In genomic region chr5:164119806-164120440, GRCh38 we compare ENCODE assay signal across 8 cellular contexts.
DNase-seq lines count a peak whose midpoint lies in the region; ATAC-seq and TF ChIP-seq lines count a peak whose summit lies in the region.

No MANE protein-coding gene starts in this region.

- no peak overlapping the region for H3K23ac ChIP-seq in mesendoderm (ENCODE audit: low read length)

- H3K36me3 ChIP-seq in mesendoderm (ENCODE audit: control insufficient read depth, insufficient read depth, low read length) (no peaks in the 10 kb centered on the region), psoas muscle (ENCODE audit: insufficient read depth in 1 of 2, low read depth in 1 of 2) (no peaks in the 10 kb centered on the region)

- peak; percentile 73 for ATAC-seq in GM18861 (IDR thresholded peaks at IDR 0.05; ENCODE audit: unreplicated experiment)
- ATAC-seq in HG02759 (IDR thresholded peaks at IDR 0.05; ENCODE audit: unreplicated experiment) = peak; percentile 94
- ATAC-seq in HG03469 (IDR thresholded peaks at IDR 0.05; ENCODE audit: unreplicated experiment) = no peak
- no peak for ATAC-seq in psoas muscle

- no peaks in the 10 kb centered on the region for H3K27me3 ChIP-seq in mesendoderm (ENCODE audit: insufficient read depth, low read length, poor library complexity)
- H3K27me3 ChIP-seq in psoas muscle (ENCODE audit: insufficient read depth in 3 of 3, low read length in 2 of 3) = no peaks in the 10 kb centered on the region

- H3K4me2 ChIP-seq in mesendoderm (ENCODE audit: low read length) = no peak overlapping the region

- H2BK120ac ChIP-seq in mesendoderm (ENCODE audit: low read depth, low read length) = peak overlapping the region; percentile 76

- no peak for TF ChIP-seq CTCF in psoas muscle (IDR thresholded peaks at IDR 0.05)

- no peak overlapping the region for H4K5ac ChIP-seq in mesendoderm (ENCODE audit: low read length)

- H3K4me3 ChIP-seq in mesendoderm (ENCODE audit: low read length) = no peak overlapping the region
- H3K4me3 ChIP-seq in psoas muscle = no peak overlapping the region

- H3K18ac ChIP-seq in mesendoderm (ENCODE audit: low read length) = peak overlapping the region; percentile 80

- no peaks in the 10 kb centered on the region for H3K79me1 ChIP-seq in mesendoderm (ENCODE audit: low read length)

- peak overlapping the region; percentile 63 for H2BK5ac ChIP-seq in mesendoderm (ENCODE audit: low read length)

- intact Hi-C loops in psoas muscle (cut with DNase I) = no loop called here

- no CpG with 5 or more reads among the region's 7 CpGs for WGBS in mesendoderm (ENCODE audit: extremely low coverage, insufficient coverage, low lambda C conversion rate)
- 69 to 78% (median 73%) methylated on average over 7 of the region's 7 CpGs for WGBS in psoas muscle, 3 donors

- no peak overlapping the region for H3K9ac ChIP-seq in mesendoderm (ENCODE audit: low read length)

- H3K56ac ChIP-seq in mesendoderm (ENCODE audit: low read length) = peak overlapping the region; percentile 30

- H3K79me2 ChIP-seq in mesendoderm (ENCODE audit: control insufficient read depth, insufficient read depth, low read length) = no peaks in the 10 kb centered on the region

- no peak overlapping the region for H3K27ac ChIP-seq in mesendoderm (ENCODE audit: low read depth, low read length)
- H3K27ac ChIP-seq in psoas muscle = no peak overlapping the region

- peak overlapping the region; percentile 13 for H4K8ac ChIP-seq in mesendoderm (ENCODE audit: low read depth, low read length)

- no peak overlapping the region for H2AK5ac ChIP-seq in mesendoderm (ENCODE audit: low read length)

- no peaks in the 10 kb centered on the region for H3K9me3 ChIP-seq in psoas muscle

- no peaks in the 10 kb centered on the region for H3K4me1 ChIP-seq in mesendoderm (ENCODE audit: control insufficient read depth, low read depth, low read length)
- no peaks in the 10 kb centered on the region for H3K4me1 ChIP-seq in psoas muscle

- peak; percentile 31 for DNase-seq in SHP77 treated with DMSO at 0.1 percent for 48 hours (lab: John Stamatoyannopoulos, UW)
- peak; percentile 63 for DNase-seq in mesendoderm
- no peak for DNase-seq in activated CD8-positive, alpha-beta memory T cell treated with anti-CD3 and anti-CD28 coated beads, Interleukin-2, amount 50 U/mL, for 48 hours
- DNase-seq in NCI-H2107 (lab: John Stamatoyannopoulos, UW) = no peak
- DNase-seq in psoas muscle = no peak

- H3K4ac ChIP-seq in mesendoderm (ENCODE audit: low read depth, low read length) = no peak overlapping the region

- no peak overlapping the region for H2BK15ac ChIP-seq in mesendoderm (replicated peaks; ENCODE audit: low read depth)

Comparison
In these comparisons a context has a peak if more than half of its experiments do, and no peak if none do; other contexts are left out.
1. ATAC-seq: peak in GM18861 (single experiment) and HG02759 (single experiment); none in HG03469 (single experiment) and psoas muscle (0 of 4).
2. DNase-seq: peak in SHP77 treated with DMSO at 0.1 percent for 48 hours (single experiment) and mesendoderm (single experiment); none in activated CD8-positive, alpha-beta memory T cell treated with anti-CD3 and anti-CD28 coated beads, Interleukin-2, amount 50 U/mL, for 48 hours (single experiment), NCI-H2107 (single experiment) and psoas muscle (0 of 2).